ENCODE assay signal across 8 cellular contexts in the genomic region with DNA sequence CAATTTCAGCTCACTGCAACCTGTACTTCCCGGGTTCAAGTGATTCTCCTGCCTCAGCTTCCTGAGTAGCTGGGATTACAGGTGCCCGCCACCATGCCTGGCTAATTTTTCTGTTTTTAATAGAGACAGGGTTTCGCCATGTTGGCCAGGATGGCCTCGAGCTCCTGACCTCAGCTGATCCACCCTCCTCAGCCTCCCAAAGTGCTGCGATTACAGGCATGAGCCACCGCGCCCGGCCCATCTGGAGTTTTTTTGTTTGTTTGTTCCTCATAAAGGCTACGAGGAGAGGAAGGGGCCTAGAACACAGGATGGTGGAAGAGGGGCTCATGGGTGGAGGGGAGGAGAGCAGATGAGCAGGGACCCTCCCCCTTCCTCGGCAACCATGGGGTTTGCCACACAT.
DNase-seq lines count a peak whose midpoint lies in the region; ATAC-seq and TF ChIP-seq lines count a peak whose summit lies in the region.
"Not testable (repeated sequence)": the region's sequence is repeated elsewhere in the genome, so short reads cannot be mapped to it uniquely, and the experiment has no call there.

No MANE protein-coding gene starts in this region.

- not testable (repeated sequence) for H3K36me3 Mint-ChIP-seq in T-helper 17 cell (ENCODE audit: low read depth); activated T-helper 17 cell treated with anti-CD3 and anti-CD28 coated beads, Interleukin-2, amount 50 U/mL, for 72 hours (ENCODE audit: low read depth); endothelial cell (ENCODE audit: low read depth, unreplicated experiment); neural crest cell (ENCODE audit: low read depth)

- not testable (repeated sequence) for H3K9me3 Mint-ChIP-seq in activated T-helper 17 cell treated with anti-CD3 and anti-CD28 coated beads, Interleukin-2, amount 50 U/mL, for 72 hours; endothelial cell (ENCODE audit: unreplicated experiment); neural crest cell

- DNase-seq in T-helper 17 cell; endothelial cell (ENCODE audit: low spot score); left ventricle myocardium inferior; neural crest cell (ENCODE audit: low read depth, low spot score); thoracic aorta (ENCODE audit: low spot score); vagina (ENCODE audit: extremely low spot score in 2 of 2): not testable (repeated sequence)

- ATAC-seq in T-helper 17 cell; activated T-helper 17 cell treated with anti-CD3 and anti-CD28 coated beads, Interleukin-2, amount 50 U/mL, for 72 hours (replicated peaks); thoracic aorta (ENCODE audit: insufficient number of reproducible peaks, low FRiP score, low read depth): not testable (repeated sequence)

- not testable (repeated sequence) for H3K27me3 Mint-ChIP-seq in T-helper 17 cell; activated T-helper 17 cell treated with anti-CD3 and anti-CD28 coated beads, Interleukin-2, amount 50 U/mL, for 72 hours; endothelial cell (ENCODE audit: unreplicated experiment); neural crest cell (ENCODE audit: low read depth)

- H3K4me3 ChIP-seq in left ventricle myocardium inferior; muscle layer of duodenum (ENCODE audit: low read depth in 1 of 2, low read length in 2 of 2); thoracic aorta; vagina: not testable (repeated sequence)

- H3K27me3 ChIP-seq in left ventricle myocardium inferior (ENCODE audit: low read depth); muscle layer of duodenum (ENCODE audit: low read depth, low read length); thoracic aorta (replicated peaks; ENCODE audit: insufficient read depth); vagina: not testable (repeated sequence)

- not testable (repeated sequence) for H3K36me3 ChIP-seq in left ventricle myocardium inferior; muscle layer of duodenum (ENCODE audit: control insufficient read depth in 1 of 2, insufficient read depth in 2 of 2, low read length in 2 of 2); thoracic aorta; vagina

- H3K4me1 ChIP-seq in left ventricle myocardium inferior (peaks cover 58% of the 10 kb centered on the region), muscle layer of duodenum (ENCODE audit: control insufficient read depth in 1 of 2, insufficient read depth in 2 of 2, low read length in 2 of 2) (peaks cover 5 to 25% of the 10 kb centered on the region in 2 donors), thoracic aorta (ENCODE audit: control insufficient read depth in 1 of 2, low read depth in 2 of 2) (peaks cover 31 to 58% of the 10 kb centered on the region in 2 donors), vagina (peaks cover 37% of the 10 kb centered on the region)

- H3K27ac ChIP-seq in left ventricle myocardium inferior (replicated peaks) (peak overlapping the region; percentile 84), muscle layer of duodenum (ENCODE audit: low read length) (peak overlapping the region; percentile 27), thoracic aorta (peak overlapping the region; percentile 67 to 83), vagina (peak overlapping the region; percentile 62)

- peaks cover 12% of the 10 kb centered on the region for H3K4me1 Mint-ChIP-seq in T-helper 17 cell
- H3K4me1 Mint-ChIP-seq in activated T-helper 17 cell treated with anti-CD3 and anti-CD28 coated beads, Interleukin-2, amount 50 U/mL, for 72 hours: peaks cover 14% of the 10 kb centered on the region
- peaks cover 48% of the 10 kb centered on the region for H3K4me1 Mint-ChIP-seq in endothelial cell (ENCODE audit: unreplicated experiment)
- H3K4me1 Mint-ChIP-seq in neural crest cell: not testable (repeated sequence)

- not testable (repeated sequence) for TF ChIP-seq CTCF in endothelial cell (IDR thresholded peaks at IDR 0.05; ENCODE audit: unreplicated experiment); left ventricle myocardium inferior (IDR thresholded peaks at IDR 0.05; ENCODE audit: borderline replicate concordance); neural crest cell (conservative IDR thresholded peaks at IDR 0.05); thoracic aorta (IDR thresholded peaks at IDR 0.05); vagina (IDR thresholded peaks at IDR 0.05)

- not testable (repeated sequence) for H3K9me3 ChIP-seq in T-helper 17 cell (ENCODE audit: control insufficient read depth, low read length, poor library complexity, severe bottlenecking); left ventricle myocardium inferior (replicated peaks); muscle layer of duodenum (ENCODE audit: control insufficient read depth in 1 of 2, low read length in 2 of 2); thoracic aorta; vagina

- not testable (repeated sequence) for TF ChIP-seq POLR2A in vagina (IDR thresholded peaks at IDR 0.05)

- not testable (repeated sequence) for H3K4me3 Mint-ChIP-seq in T-helper 17 cell; activated T-helper 17 cell treated with anti-CD3 and anti-CD28 coated beads, Interleukin-2, amount 50 U/mL, for 72 hours; endothelial cell (ENCODE audit: unreplicated experiment); neural crest cell

- intact Hi-C loops in left ventricle myocardium inferior (cut with micrococcal nuclease); vagina (cut with DNase I): not testable (repeated sequence)

- H3K27ac Mint-ChIP-seq in T-helper 17 cell (peak overlapping the region; percentile 53), endothelial cell (ENCODE audit: unreplicated experiment) (peak overlapping the region; percentile 89), neural crest cell (ENCODE audit: unreplicated experiment) (peak overlapping the region; percentile 27)
- peak overlapping the region; percentile 70 for H3K27ac Mint-ChIP-seq in activated T-helper 17 cell treated with anti-CD3 and anti-CD28 coated beads, Interleukin-2, amount 50 U/mL, for 72 hours

Comparison
In these comparisons a context has a peak if more than half of its experiments do, and no peak if none do; other contexts are left out.
1. H3K27ac Mint-ChIP-seq: peak in every context shown above with its lines; median percentile 89 in endothelial cell; 70 in activated T-helper 17 cell treated with anti-CD3 and anti-CD28 coated beads, Interleukin-2, amount 50 U/mL, for 72 hours; 53 in T-helper 17 cell; 27 in neural crest cell.
2. H3K27ac ChIP-seq: peak in every context shown above with its lines; median percentile 84 in left ventricle myocardium inferior; 75 in thoracic aorta; 62 in vagina; 27 in muscle layer of duodenum.